Comparison of ENCODE assay signal across 1 cellular context in genomic region chr12:50192908-50193307, GRCh38.
TF ChIP-seq lines count a peak whose summit lies in the region.

No MANE protein-coding gene starts in this region.

TF ChIP-seq in GM12878, 131 proteins besides CTCF, POLR2A, EP300 and RAD21 (continued from another document):
- TF ChIP-seq ESRRA (IDR thresholded peaks at IDR 0.05; ENCODE audit: low read length) (no peak), HDAC2 (IDR thresholded peaks at IDR 0.05) (no peak), CUX1 (IDR thresholded peaks at IDR 0.05; ENCODE audit: insufficient replicate concordance, low read depth, low read length) (no peak), BCL11A (IDR thresholded peaks at IDR 0.05; ENCODE audit: low read depth, low read length) (no peak), MTA2 (IDR thresholded peaks at IDR 0.05; ENCODE audit: low read depth) (no peak), CHD2 (IDR thresholded peaks at IDR 0.05; ENCODE audit: borderline replicate concordance, low read depth, low read length) (no peak)
